Comparison of ENCODE assay signal across 38 cellular contexts in the genomic region with DNA sequence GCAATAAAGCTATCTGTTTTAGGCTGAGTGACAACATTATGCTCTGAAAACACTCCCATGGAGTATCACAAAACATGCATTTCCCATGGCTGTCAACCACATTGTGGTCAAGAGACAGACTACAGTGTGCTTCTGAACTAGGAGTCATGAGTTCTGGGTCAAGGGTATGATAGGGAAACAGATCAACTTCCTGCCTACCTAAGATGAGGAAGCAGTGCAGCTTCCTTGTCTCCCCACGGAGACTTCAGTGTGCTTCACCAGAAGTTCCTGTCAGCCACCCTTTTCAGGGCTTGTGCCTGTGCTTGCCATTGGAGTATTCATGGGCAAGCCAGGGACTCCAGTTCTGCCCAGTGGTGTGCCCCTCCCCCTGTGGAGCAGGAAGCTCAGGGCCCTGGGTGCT. TPM values are rescaled to one million over a fixed set of nuclear protein-coding genes. Genes with fewer than 3 reads are reported as not detected.
"Had no signal": no experiment of that assay in that cellular context is flagged by ENCODE, and none has a peak within 500 bp of the region (broad histone marks: within the 10 kb centered on the region; RNA-seq: fewer than 3 reads in every experiment).

No MANE protein-coding gene starts in this region.

- H3K27me3 ChIP-seq: ascending aorta, gastrocnemius medialis had no signal

- ATAC-seq: activated CD4-positive, CD25-positive, alpha-beta regulatory T cell treated with anti-CD3 and anti-CD28 coated beads, Interleukin-2, amount 50 U/mL, for 24 hours; activated CD8-positive, alpha-beta memory T cell treated with anti-CD3 and anti-CD28 coated beads, Interleukin-2, amount 10 ng/mL, durations not matched to agents 7 days and 5 days; activated CD8-positive, alpha-beta T cell treated with anti-CD3 and anti-CD28 coated beads for 36 hours; activated naive CD4-positive, alpha-beta T cell treated with anti-CD3 and anti-CD28 coated beads, Interleukin-2, amount 50 U/mL, for 72 hours; foreskin keratinocyte; gastrocnemius medialis; heart left ventricle had no signal

- H3K27ac Mint-ChIP-seq: activated B cell treated with CpG ODN at 0.5 μM for 24 hours; activated CD8-positive, alpha-beta memory T cell treated with anti-CD3 and anti-CD28 coated beads, Interleukin-2, amount 10 ng/mL, durations not matched to agents 7 days and 5 days; activated CD8-positive, alpha-beta T cell treated with anti-CD3 and anti-CD28 coated beads for 36 hours; activated naive CD4-positive, alpha-beta T cell treated with anti-CD3 and anti-CD28 coated beads for 36 hours; activated naive CD4-positive, alpha-beta T cell treated with anti-CD3 and anti-CD28 coated beads, Interleukin-2, amount 50 U/mL, for 72 hours; activated naive CD8-positive, alpha-beta T cell treated with anti-CD3 and anti-CD28 coated beads, Interleukin-2, amount 10 ng/mL, durations not matched to agents 7 days and 5 days; activated T-helper 1 cell treated with anti-CD3 and anti-CD28 coated beads, Interleukin-12 subunit alpha, Interleukin-12 subunit beta, Interleukin-2, Interleukin-4 antibody, amounts not matched to agents 30 ng/mL and 10 ng/mL and 1 ng/mL, durations not matched to agents 14 hours and 24 hours and 36 hours; activated T-helper 2 cell treated with anti-CD3 and anti-CD28 coated beads, Interferon-gamma antibody, Interleukin-2, Interleukin-4, amounts not matched to agents 10 μg/mL and 5 μg/mL and 100 μg/mL, durations not matched to agents 14 hours and 24 hours and 36 hours; brain; dendritic cell treated with granulocyte-macrophage colony-stimulating factor and Interleukin-4, amounts not matched to agents 40 ng/mL and 50 ng/mL, for 4 days; endodermal cell; T-helper 2 cell treated with Interferon-gamma antibody and Interleukin-4, amounts not matched to agents 5 μg/mL and 100 μg/mL, for 36 hours had no signal

- H3K36me3 ChIP-seq: ascending aorta, esophagus muscularis mucosa, gastrocnemius medialis, heart left ventricle, WERI-Rb-1 had no signal

- H3K4me3 ChIP-seq: ascending aorta, coronary artery, dorsolateral prefrontal cortex, esophagus muscularis mucosa, gastrocnemius medialis, heart left ventricle had no signal

- H3K27ac ChIP-seq: ascending aorta, coronary artery, dorsolateral prefrontal cortex, esophagus muscularis mucosa, foreskin keratinocyte, gastrocnemius medialis, heart left ventricle, WERI-Rb-1 had no signal

- H3K36me3 Mint-ChIP-seq: activated CD8-positive, alpha-beta memory T cell treated with anti-CD3 and anti-CD28 coated beads, Interleukin-2, amount 10 ng/mL, durations not matched to agents 7 days and 5 days; activated naive CD4-positive, alpha-beta T cell treated with anti-CD3 and anti-CD28 coated beads, Interleukin-2, amount 50 U/mL, for 72 hours; activated naive CD8-positive, alpha-beta T cell treated with anti-CD3 and anti-CD28 coated beads, Interleukin-2, amount 10 ng/mL, durations not matched to agents 7 days and 5 days; brain had no signal

- H3K4me1 Mint-ChIP-seq: activated B cell treated with CpG ODN at 0.5 μM for 24 hours; activated CD8-positive, alpha-beta memory T cell treated with anti-CD3 and anti-CD28 coated beads, Interleukin-2, amount 10 ng/mL, durations not matched to agents 7 days and 5 days; activated naive CD8-positive, alpha-beta T cell treated with anti-CD3 and anti-CD28 coated beads, Interleukin-2, amount 10 ng/mL, durations not matched to agents 7 days and 5 days; brain; central memory CD8-positive, alpha-beta T cell; endodermal cell had no signal

- H3K9me3 Mint-ChIP-seq: activated B cell treated with CpG ODN at 0.5 μM for 24 hours; activated naive CD4-positive, alpha-beta T cell treated with anti-CD3 and anti-CD28 coated beads for 36 hours; activated naive CD4-positive, alpha-beta T cell treated with anti-CD3 and anti-CD28 coated beads, Interleukin-2, amount 50 U/mL, for 72 hours; activated naive CD8-positive, alpha-beta T cell treated with anti-CD3 and anti-CD28 coated beads, Interleukin-2, amount 10 ng/mL, durations not matched to agents 7 days and 5 days; activated T-helper 1 cell treated with anti-CD3 and anti-CD28 coated beads, Interleukin-12 subunit alpha, Interleukin-12 subunit beta, Interleukin-2, Interleukin-4 antibody, amounts not matched to agents 30 ng/mL and 10 ng/mL and 1 ng/mL, durations not matched to agents 14 hours and 24 hours and 36 hours; activated T-helper 2 cell treated with anti-CD3 and anti-CD28 coated beads, Interferon-gamma antibody, Interleukin-2, Interleukin-4, amounts not matched to agents 10 μg/mL and 5 μg/mL and 100 μg/mL, durations not matched to agents 14 hours and 24 hours and 36 hours; central memory CD8-positive, alpha-beta T cell; dendritic cell treated with granulocyte-macrophage colony-stimulating factor and Interleukin-4, amounts not matched to agents 40 ng/mL and 50 ng/mL, for 4 days had no signal

- H3K4me3 Mint-ChIP-seq: activated B cell treated with CpG ODN at 0.5 μM for 24 hours; activated CD8-positive, alpha-beta memory T cell treated with anti-CD3 and anti-CD28 coated beads, Interleukin-2, amount 10 ng/mL, durations not matched to agents 7 days and 5 days; activated CD8-positive, alpha-beta T cell treated with anti-CD3 and anti-CD28 coated beads for 36 hours; activated naive CD4-positive, alpha-beta T cell treated with anti-CD3 and anti-CD28 coated beads for 36 hours; activated naive CD8-positive, alpha-beta T cell treated with anti-CD3 and anti-CD28 coated beads, Interleukin-2, amount 10 ng/mL, durations not matched to agents 7 days and 5 days; activated T-helper 1 cell treated with anti-CD3 and anti-CD28 coated beads, Interleukin-12 subunit alpha, Interleukin-12 subunit beta, Interleukin-2, Interleukin-4 antibody, amounts not matched to agents 30 ng/mL and 10 ng/mL and 1 ng/mL, durations not matched to agents 14 hours and 24 hours and 36 hours; brain; central memory CD8-positive, alpha-beta T cell; dendritic cell treated with granulocyte-macrophage colony-stimulating factor and Interleukin-4, amounts not matched to agents 40 ng/mL and 50 ng/mL, for 4 days; endodermal cell; T-helper 2 cell treated with Interferon-gamma antibody and Interleukin-4, amounts not matched to agents 5 μg/mL and 100 μg/mL, for 36 hours had no signal

- H3K27me3 Mint-ChIP-seq: brain had no signal

- DNase-seq: activated B cell treated with CpG ODN at 0.5 μM for 24 hours; activated CD4-positive, alpha-beta T cell treated with anti-CD3 and anti-CD28 coated beads for 48 hours; activated CD4-positive, alpha-beta T cell treated with anti-CD3 and anti-CD28 coated beads, Interleukin-2, amount 50 U/mL, for 1 hour; activated CD4-positive, alpha-beta T cell treated with anti-CD3 and anti-CD28 coated beads, Interleukin-2, amount 50 U/mL, for 48 hours; activated CD8-positive, alpha-beta memory T cell treated with anti-CD3 and anti-CD28 coated beads, Interleukin-2, amount 10 ng/mL, durations not matched to agents 7 days and 5 days; activated CD8-positive, alpha-beta memory T cell treated with anti-CD3 and anti-CD28 coated beads, Interleukin-2, amount 50 U/mL, for 4 hours; activated CD8-positive, alpha-beta T cell treated with anti-CD3 and anti-CD28 coated beads for 36 hours; activated effector memory CD4-positive, alpha-beta T cell treated with anti-CD3 and anti-CD28 coated beads, Interleukin-2, amount 50 U/mL, for 16 hours; activated naive CD4-positive, alpha-beta T cell treated with anti-CD3 and anti-CD28 coated beads for 36 hours; activated naive CD8-positive, alpha-beta T cell treated with anti-CD3 and anti-CD28 coated beads, Interleukin-2, amount 10 ng/mL, durations not matched to agents 7 days and 5 days; activated T-cell treated with anti-CD3 and anti-CD28 coated beads, Interleukin-2, amount 50 U/mL, for 1 hour; activated T-cell treated with anti-CD3 and anti-CD28 coated beads, Interleukin-2, amount 50 U/mL, for 48 hours; dorsolateral prefrontal cortex; effector memory CD4-positive, alpha-beta T cell; endodermal cell; foreskin keratinocyte; gastrocnemius medialis; glutamatergic neuron; heart left ventricle; hypothalamus; T1000; WERI-Rb-1 had no signal

- FAIRE-seq: bronchial epithelial cell had no signal

- H3K4me1 ChIP-seq: ascending aorta, esophagus muscularis mucosa, foreskin keratinocyte, gastrocnemius medialis, heart left ventricle had no signal

- H3K9me3 ChIP-seq: ascending aorta, esophagus muscularis mucosa, gastrocnemius medialis had no signal

RNA-seq across cellular contexts. Expression of gene LCE3E, which starts 19.9 kb away (rescaled TPM):
- total RNA-seq: activated B cell treated with CpG ODN at 0.5 μM for 24 hours; activated CD8-positive, alpha-beta memory T cell treated with anti-CD3 and anti-CD28 coated beads for 36 hours; activated CD8-positive, alpha-beta memory T cell treated with anti-CD3 and anti-CD28 coated beads, Interleukin-2, amount 10 ng/mL, durations not matched to agents 7 days and 5 days; activated CD8-positive, alpha-beta T cell treated with anti-CD3 and anti-CD28 coated beads for 36 hours; activated naive CD4-positive, alpha-beta T cell treated with anti-CD3 and anti-CD28 coated beads for 36 hours; activated naive CD4-positive, alpha-beta T cell treated with anti-CD3 and anti-CD28 coated beads, Interleukin-2, amount 50 U/mL, for 72 hours; activated naive CD8-positive, alpha-beta T cell treated with anti-CD3 and anti-CD28 coated beads, Interleukin-2, amount 10 ng/mL, durations not matched to agents 7 days and 5 days; activated T-helper 1 cell treated with anti-CD3 and anti-CD28 coated beads, Interleukin-12 subunit alpha, Interleukin-12 subunit beta, Interleukin-2, Interleukin-4 antibody, amounts not matched to agents 30 ng/mL and 10 ng/mL and 1 ng/mL, durations not matched to agents 14 hours and 24 hours and 36 hours; activated T-helper 2 cell treated with anti-CD3 and anti-CD28 coated beads, Interferon-gamma antibody, Interleukin-2, Interleukin-4, amounts not matched to agents 10 μg/mL and 5 μg/mL and 100 μg/mL, durations not matched to agents 14 hours and 24 hours and 36 hours; ascending aorta; bronchial epithelial cell; cardiac septum; cerebellum; dorsolateral prefrontal cortex; endodermal cell; epithelial cell of proximal tubule; esophagus muscularis mucosa; gastrocnemius medialis; heart left ventricle had no signal

RNA-seq across cellular contexts. Expression of gene CRCT1, which starts 32.4 kb away (rescaled TPM):
- total RNA-seq: activated B cell treated with CpG ODN at 0.5 μM for 24 hours; activated CD8-positive, alpha-beta memory T cell treated with anti-CD3 and anti-CD28 coated beads for 36 hours; activated CD8-positive, alpha-beta memory T cell treated with anti-CD3 and anti-CD28 coated beads, Interleukin-2, amount 10 ng/mL, durations not matched to agents 7 days and 5 days; activated CD8-positive, alpha-beta T cell treated with anti-CD3 and anti-CD28 coated beads for 36 hours; activated naive CD4-positive, alpha-beta T cell treated with anti-CD3 and anti-CD28 coated beads for 36 hours; activated naive CD4-positive, alpha-beta T cell treated with anti-CD3 and anti-CD28 coated beads, Interleukin-2, amount 50 U/mL, for 72 hours; activated naive CD8-positive, alpha-beta T cell treated with anti-CD3 and anti-CD28 coated beads, Interleukin-2, amount 10 ng/mL, durations not matched to agents 7 days and 5 days; activated T-helper 1 cell treated with anti-CD3 and anti-CD28 coated beads, Interleukin-12 subunit alpha, Interleukin-12 subunit beta, Interleukin-2, Interleukin-4 antibody, amounts not matched to agents 30 ng/mL and 10 ng/mL and 1 ng/mL, durations not matched to agents 14 hours and 24 hours and 36 hours; activated T-helper 2 cell treated with anti-CD3 and anti-CD28 coated beads, Interferon-gamma antibody, Interleukin-2, Interleukin-4, amounts not matched to agents 10 μg/mL and 5 μg/mL and 100 μg/mL, durations not matched to agents 14 hours and 24 hours and 36 hours; ascending aorta; cardiac septum; cerebellum; dorsolateral prefrontal cortex; endodermal cell; esophagus muscularis mucosa; gastrocnemius medialis; heart left ventricle had no signal

RNA-seq across cellular contexts. Expression of gene LCE3D, which starts 33.6 kb away (rescaled TPM):
- total RNA-seq: activated B cell treated with CpG ODN at 0.5 μM for 24 hours; activated CD8-positive, alpha-beta memory T cell treated with anti-CD3 and anti-CD28 coated beads for 36 hours; activated CD8-positive, alpha-beta memory T cell treated with anti-CD3 and anti-CD28 coated beads, Interleukin-2, amount 10 ng/mL, durations not matched to agents 7 days and 5 days; activated CD8-positive, alpha-beta T cell treated with anti-CD3 and anti-CD28 coated beads for 36 hours; activated naive CD4-positive, alpha-beta T cell treated with anti-CD3 and anti-CD28 coated beads for 36 hours; activated naive CD4-positive, alpha-beta T cell treated with anti-CD3 and anti-CD28 coated beads, Interleukin-2, amount 50 U/mL, for 72 hours; activated naive CD8-positive, alpha-beta T cell treated with anti-CD3 and anti-CD28 coated beads, Interleukin-2, amount 10 ng/mL, durations not matched to agents 7 days and 5 days; activated T-helper 1 cell treated with anti-CD3 and anti-CD28 coated beads, Interleukin-12 subunit alpha, Interleukin-12 subunit beta, Interleukin-2, Interleukin-4 antibody, amounts not matched to agents 30 ng/mL and 10 ng/mL and 1 ng/mL, durations not matched to agents 14 hours and 24 hours and 36 hours; activated T-helper 2 cell treated with anti-CD3 and anti-CD28 coated beads, Interferon-gamma antibody, Interleukin-2, Interleukin-4, amounts not matched to agents 10 μg/mL and 5 μg/mL and 100 μg/mL, durations not matched to agents 14 hours and 24 hours and 36 hours; ascending aorta; cardiac septum; cerebellum; dorsolateral prefrontal cortex; endodermal cell; epithelial cell of proximal tubule; esophagus muscularis mucosa; gastrocnemius medialis; heart left ventricle had no signal

RNA-seq across cellular contexts. Expression of gene LCE5A, which starts 36.1 kb away (rescaled TPM):
- total RNA-seq: activated B cell treated with CpG ODN at 0.5 μM for 24 hours; activated CD8-positive, alpha-beta memory T cell treated with anti-CD3 and anti-CD28 coated beads for 36 hours; activated CD8-positive, alpha-beta memory T cell treated with anti-CD3 and anti-CD28 coated beads, Interleukin-2, amount 10 ng/mL, durations not matched to agents 7 days and 5 days; activated CD8-positive, alpha-beta T cell treated with anti-CD3 and anti-CD28 coated beads for 36 hours; activated naive CD4-positive, alpha-beta T cell treated with anti-CD3 and anti-CD28 coated beads for 36 hours; activated naive CD4-positive, alpha-beta T cell treated with anti-CD3 and anti-CD28 coated beads, Interleukin-2, amount 50 U/mL, for 72 hours; activated naive CD8-positive, alpha-beta T cell treated with anti-CD3 and anti-CD28 coated beads, Interleukin-2, amount 10 ng/mL, durations not matched to agents 7 days and 5 days; activated T-helper 1 cell treated with anti-CD3 and anti-CD28 coated beads, Interleukin-12 subunit alpha, Interleukin-12 subunit beta, Interleukin-2, Interleukin-4 antibody, amounts not matched to agents 30 ng/mL and 10 ng/mL and 1 ng/mL, durations not matched to agents 14 hours and 24 hours and 36 hours; activated T-helper 2 cell treated with anti-CD3 and anti-CD28 coated beads, Interferon-gamma antibody, Interleukin-2, Interleukin-4, amounts not matched to agents 10 μg/mL and 5 μg/mL and 100 μg/mL, durations not matched to agents 14 hours and 24 hours and 36 hours; ascending aorta; bronchial epithelial cell; cardiac septum; cerebellum; endodermal cell; epithelial cell of proximal tubule; esophagus muscularis mucosa; foreskin keratinocyte; gastrocnemius medialis; heart left ventricle had no signal

RNA-seq across cellular contexts. Expression of gene LCE3C, which starts 53.3 kb away (rescaled TPM):
- total RNA-seq: activated B cell treated with CpG ODN at 0.5 μM for 24 hours; activated CD8-positive, alpha-beta memory T cell treated with anti-CD3 and anti-CD28 coated beads for 36 hours; activated CD8-positive, alpha-beta memory T cell treated with anti-CD3 and anti-CD28 coated beads, Interleukin-2, amount 10 ng/mL, durations not matched to agents 7 days and 5 days; activated CD8-positive, alpha-beta T cell treated with anti-CD3 and anti-CD28 coated beads for 36 hours; activated naive CD4-positive, alpha-beta T cell treated with anti-CD3 and anti-CD28 coated beads for 36 hours; activated naive CD4-positive, alpha-beta T cell treated with anti-CD3 and anti-CD28 coated beads, Interleukin-2, amount 50 U/mL, for 72 hours; activated naive CD8-positive, alpha-beta T cell treated with anti-CD3 and anti-CD28 coated beads, Interleukin-2, amount 10 ng/mL, durations not matched to agents 7 days and 5 days; activated T-helper 1 cell treated with anti-CD3 and anti-CD28 coated beads, Interleukin-12 subunit alpha, Interleukin-12 subunit beta, Interleukin-2, Interleukin-4 antibody, amounts not matched to agents 30 ng/mL and 10 ng/mL and 1 ng/mL, durations not matched to agents 14 hours and 24 hours and 36 hours; activated T-helper 2 cell treated with anti-CD3 and anti-CD28 coated beads, Interferon-gamma antibody, Interleukin-2, Interleukin-4, amounts not matched to agents 10 μg/mL and 5 μg/mL and 100 μg/mL, durations not matched to agents 14 hours and 24 hours and 36 hours; ascending aorta; bronchial epithelial cell; cardiac septum; cerebellum; dorsolateral prefrontal cortex; endodermal cell; epithelial cell of proximal tubule; esophagus muscularis mucosa; foreskin keratinocyte; gastrocnemius medialis; heart left ventricle had no signal
